23 cellular contexts compared by ENCODE assay signal in genomic region chr20:24489193-24489592, GRCh38. TPM values are rescaled to one million over a fixed set of nuclear protein-coding genes. Genes with fewer than 3 reads are reported as not detected.
"Had no signal": no experiment of that assay in that cellular context is flagged by ENCODE, and none has a peak within 500 bp of the region (broad histone marks: within the 10 kb centered on the region; RNA-seq: fewer than 3 reads in every experiment).

No MANE protein-coding gene starts in this region.

- ATAC-seq: activated CD8-positive, alpha-beta T cell treated with anti-CD3 and anti-CD28 coated beads for 36 hours had no signal

- H3K27me3 ChIP-seq: adrenal gland, SJCRH30 had no signal

- H3K36me3 Mint-ChIP-seq: activated naive CD8-positive, alpha-beta T cell treated with anti-CD3 and anti-CD28 coated beads, Interleukin-2, amount 10 ng/mL, durations not matched to agents 7 days and 5 days had no signal

- H3K9me3 ChIP-seq: adrenal gland, breast epithelium, SJCRH30, SK-N-SH had no signal

- H3K4me1 Mint-ChIP-seq: central memory CD8-positive, alpha-beta T cell had no signal

- H3K27ac Mint-ChIP-seq: activated CD8-positive, alpha-beta T cell treated with anti-CD3 and anti-CD28 coated beads for 36 hours; activated naive CD8-positive, alpha-beta T cell treated with anti-CD3 and anti-CD28 coated beads, Interleukin-2, amount 10 ng/mL, durations not matched to agents 7 days and 5 days had no signal

- H3K9me3 Mint-ChIP-seq: activated CD8-positive, alpha-beta T cell treated with anti-CD3 and anti-CD28 coated beads for 36 hours; activated naive CD8-positive, alpha-beta T cell treated with anti-CD3 and anti-CD28 coated beads, Interleukin-2, amount 10 ng/mL, durations not matched to agents 7 days and 5 days; central memory CD8-positive, alpha-beta T cell had no signal

- H3K4me1 ChIP-seq: adrenal gland, breast epithelium, SJCRH30 had no signal

- H3K4me3 Mint-ChIP-seq: activated CD8-positive, alpha-beta T cell treated with anti-CD3 and anti-CD28 coated beads for 36 hours; activated naive CD8-positive, alpha-beta T cell treated with anti-CD3 and anti-CD28 coated beads, Interleukin-2, amount 10 ng/mL, durations not matched to agents 7 days and 5 days; central memory CD8-positive, alpha-beta T cell had no signal

- DNase-seq: activated CD4-positive, alpha-beta T cell treated with anti-CD3 and anti-CD28 coated beads for 4 hours; activated CD8-positive, alpha-beta memory T cell treated with anti-CD3 and anti-CD28 coated beads, Interleukin-2, amount 50 U/mL, for 4 hours; activated CD8-positive, alpha-beta T cell treated with anti-CD3 and anti-CD28 coated beads for 36 hours; activated naive CD4-positive, alpha-beta T cell treated with anti-CD3 and anti-CD28 coated beads, Interleukin-2, amount 50 U/mL, for 16 hours; activated naive CD8-positive, alpha-beta T cell treated with anti-CD3 and anti-CD28 coated beads, Interleukin-2, amount 10 ng/mL, durations not matched to agents 7 days and 5 days; activated T-cell treated with anti-CD3 and anti-CD28 coated beads, Interleukin-2, amount 50 U/mL, for 1 hour; Karpas-422; MM.1S; NCI-H1105; NCI-H1436; NCI-H1694 treated with DMSO at 0.1 percent for 48 hours; NCI-H510A; NCI-H526 treated with DMSO at 0.1 percent for 48 hours; NCI-H82; RPMI8226; SJCRH30; SK-N-SH; T-helper 1 cell had no signal

- H3K4me3 ChIP-seq: adrenal gland, breast epithelium, SJCRH30 had no signal

- H3K27me3 Mint-ChIP-seq: activated CD8-positive, alpha-beta T cell treated with anti-CD3 and anti-CD28 coated beads for 36 hours; activated naive CD8-positive, alpha-beta T cell treated with anti-CD3 and anti-CD28 coated beads, Interleukin-2, amount 10 ng/mL, durations not matched to agents 7 days and 5 days had no signal

- H3K36me3 ChIP-seq: adrenal gland, breast epithelium, SJCRH30 had no signal

RNA-seq across cellular contexts. Expression of gene SYNDIG1, which starts 19.8 kb away (rescaled TPM):
- total RNA-seq: activated CD8-positive, alpha-beta T cell treated with anti-CD3 and anti-CD28 coated beads for 36 hours; activated naive CD8-positive, alpha-beta T cell treated with anti-CD3 and anti-CD28 coated beads, Interleukin-2, amount 10 ng/mL, durations not matched to agents 7 days and 5 days; OCI-LY7; SJCRH30; T-helper 2 cell treated with Interferon-gamma antibody and Interleukin-4, amounts not matched to agents 100 ng/mL and 5 ng/mL, for 36 hours had no signal
